ENCODE assay signal across 1 cellular context in the genomic region with DNA sequence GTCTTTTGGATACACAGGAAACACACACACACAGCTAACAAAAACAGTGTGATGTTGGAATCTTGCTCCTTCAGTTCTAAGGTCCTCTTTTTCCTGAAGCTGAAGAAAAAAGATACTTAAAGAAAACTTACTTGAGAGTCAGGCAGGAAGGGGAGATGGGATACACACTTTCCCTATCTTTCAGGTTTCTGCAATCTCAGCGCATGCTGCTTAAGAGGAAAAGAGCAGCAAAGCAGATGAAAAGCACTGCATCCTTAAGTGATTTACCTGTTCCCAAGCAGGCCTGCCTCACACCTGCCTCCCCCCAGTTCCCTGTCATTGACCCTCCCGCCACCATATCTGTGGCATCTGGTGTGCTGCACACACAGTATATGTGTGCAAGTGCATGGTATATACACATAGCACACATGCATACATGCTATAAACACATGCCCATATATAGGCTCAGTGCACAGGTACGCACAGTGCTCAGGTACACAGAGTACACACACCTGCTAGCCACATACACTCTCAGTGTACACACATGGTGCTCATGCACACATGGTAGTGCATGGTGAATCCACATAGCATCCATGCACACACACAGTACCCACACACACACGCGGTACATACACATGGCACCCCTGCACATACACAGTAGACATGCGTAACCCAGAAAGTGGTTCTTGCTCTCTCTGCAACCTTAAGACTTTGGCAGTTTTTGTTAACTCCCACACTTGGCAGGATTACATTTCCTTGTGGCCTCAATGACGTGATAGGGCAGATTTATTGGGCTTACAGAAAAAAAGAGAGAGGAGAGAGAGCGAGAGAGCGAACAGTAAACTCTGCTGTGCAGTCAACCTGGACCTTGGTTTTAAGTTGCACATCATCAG.
TF ChIP-seq lines count a peak whose summit lies in the region.

No MANE protein-coding gene starts in this region.

TF ChIP-seq in HEK293, 187 proteins besides CTCF, POLR2A, EP300 and RAD21 (continued from another document):
- TF ChIP-seq, protein P1, sequence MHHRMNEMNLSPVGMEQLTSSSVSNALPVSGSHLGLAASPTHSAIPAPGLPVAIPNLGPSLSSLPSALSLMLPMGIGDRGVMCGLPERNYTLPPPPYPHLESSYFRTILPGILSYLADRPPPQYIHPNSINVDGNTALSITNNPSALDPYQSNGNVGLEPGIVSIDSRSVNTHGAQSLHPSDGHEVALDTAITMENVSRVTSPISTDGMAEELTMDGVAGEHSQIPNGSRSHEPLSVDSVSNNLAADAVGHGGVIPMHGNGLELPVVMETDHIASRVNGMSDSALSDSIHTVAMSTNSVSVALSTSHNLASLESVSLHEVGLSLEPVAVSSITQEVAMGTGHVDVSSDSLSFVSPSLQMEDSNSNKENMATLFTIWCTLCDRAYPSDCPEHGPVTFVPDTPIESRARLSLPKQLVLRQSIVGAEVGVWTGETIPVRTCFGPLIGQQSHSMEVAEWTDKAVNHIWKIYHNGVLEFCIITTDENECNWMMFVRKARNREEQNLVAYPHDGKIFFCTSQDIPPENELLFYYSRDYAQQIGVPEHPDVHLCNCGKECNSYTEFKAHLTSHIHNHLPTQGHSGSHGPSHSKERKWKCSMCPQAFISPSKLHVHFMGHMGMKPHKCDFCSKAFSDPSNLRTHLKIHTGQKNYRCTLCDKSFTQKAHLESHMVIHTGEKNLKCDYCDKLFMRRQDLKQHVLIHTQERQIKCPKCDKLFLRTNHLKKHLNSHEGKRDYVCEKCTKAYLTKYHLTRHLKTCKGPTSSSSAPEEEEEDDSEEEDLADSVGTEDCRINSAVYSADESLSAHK (tag by site-specific recombination; IDR thresholded peaks at IDR 0.05), result no peak
- TF ChIP-seq, protein P2, sequence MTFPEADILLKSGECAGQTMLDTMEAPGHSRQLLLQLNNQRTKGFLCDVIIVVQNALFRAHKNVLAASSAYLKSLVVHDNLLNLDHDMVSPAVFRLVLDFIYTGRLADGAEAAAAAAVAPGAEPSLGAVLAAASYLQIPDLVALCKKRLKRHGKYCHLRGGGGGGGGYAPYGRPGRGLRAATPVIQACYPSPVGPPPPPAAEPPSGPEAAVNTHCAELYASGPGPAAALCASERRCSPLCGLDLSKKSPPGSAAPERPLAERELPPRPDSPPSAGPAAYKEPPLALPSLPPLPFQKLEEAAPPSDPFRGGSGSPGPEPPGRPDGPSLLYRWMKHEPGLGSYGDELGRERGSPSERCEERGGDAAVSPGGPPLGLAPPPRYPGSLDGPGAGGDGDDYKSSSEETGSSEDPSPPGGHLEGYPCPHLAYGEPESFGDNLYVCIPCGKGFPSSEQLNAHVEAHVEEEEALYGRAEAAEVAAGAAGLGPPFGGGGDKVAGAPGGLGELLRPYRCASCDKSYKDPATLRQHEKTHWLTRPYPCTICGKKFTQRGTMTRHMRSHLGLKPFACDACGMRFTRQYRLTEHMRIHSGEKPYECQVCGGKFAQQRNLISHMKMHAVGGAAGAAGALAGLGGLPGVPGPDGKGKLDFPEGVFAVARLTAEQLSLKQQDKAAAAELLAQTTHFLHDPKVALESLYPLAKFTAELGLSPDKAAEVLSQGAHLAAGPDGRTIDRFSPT (tag by site-specific recombination; IDR thresholded peaks at IDR 0.05), result no peak
- TF ChIP-seq SCRT2 (tag by site-specific recombination; IDR thresholded peaks at IDR 0.05) (no peak), ZNF837 (tag by site-specific recombination; IDR thresholded peaks at IDR 0.05) (no peak), ZNF670 (tag by site-specific recombination; IDR thresholded peaks at IDR 0.05; ENCODE audit: low read depth) (no peak), ZIC2 (tag by site-specific recombination; IDR thresholded peaks at IDR 0.05) (no peak), ZSCAN23 (tag by site-specific recombination; IDR thresholded peaks at IDR 0.05) (no peak), ZNF626 (tag by site-specific recombination; IDR thresholded peaks at IDR 0.05) (no peak), YY2 (tag by site-specific recombination; IDR thresholded peaks at IDR 0.05) (no peak), ZNF514 (tag by site-specific recombination; IDR thresholded peaks at IDR 0.05) (no peak), ZNF10 (tag by site-specific recombination; IDR thresholded peaks at IDR 0.05) (no peak), ZNF596 (tag by site-specific recombination; IDR thresholded peaks at IDR 0.05) (peak; percentile 90), ZFHX2 (tag by site-specific recombination; conservative IDR thresholded peaks at IDR 0.05) (peak; percentile 75), TRIM28 (IDR thresholded peaks at IDR 0.05; ENCODE audit: borderline replicate concordance, low read length) (peak; percentile 33; the same call in 1 of the 2 replicates), ZNF768 (tag by site-specific recombination; IDR thresholded peaks at IDR 0.05) (0 out of 2 replicates have a peak, but pooled peaks have one; percentile 38), ZNF324 (tag by site-specific recombination; IDR thresholded peaks at IDR 0.05) (no peak), ZNF843 (tag by site-specific recombination; IDR thresholded peaks at IDR 0.05) (0 out of 2 replicates have a peak, but pooled peaks have one; percentile 55), ZEB2 (tag by site-specific recombination; IDR thresholded peaks at IDR 0.05) (peak; percentile 37; the same call in 1 of the 2 replicates), ZBTB1 (tag by site-specific recombination; IDR thresholded peaks at IDR 0.05) (no peak), ZNF366 (tag by site-specific recombination; conservative IDR thresholded peaks at IDR 0.05) (0 out of 2 replicates have a peak, but pooled peaks have one; percentile 52), ZNF112 (tag by site-specific recombination; IDR thresholded peaks at IDR 0.05) (no peak)
- TF ChIP-seq, protein P3, sequence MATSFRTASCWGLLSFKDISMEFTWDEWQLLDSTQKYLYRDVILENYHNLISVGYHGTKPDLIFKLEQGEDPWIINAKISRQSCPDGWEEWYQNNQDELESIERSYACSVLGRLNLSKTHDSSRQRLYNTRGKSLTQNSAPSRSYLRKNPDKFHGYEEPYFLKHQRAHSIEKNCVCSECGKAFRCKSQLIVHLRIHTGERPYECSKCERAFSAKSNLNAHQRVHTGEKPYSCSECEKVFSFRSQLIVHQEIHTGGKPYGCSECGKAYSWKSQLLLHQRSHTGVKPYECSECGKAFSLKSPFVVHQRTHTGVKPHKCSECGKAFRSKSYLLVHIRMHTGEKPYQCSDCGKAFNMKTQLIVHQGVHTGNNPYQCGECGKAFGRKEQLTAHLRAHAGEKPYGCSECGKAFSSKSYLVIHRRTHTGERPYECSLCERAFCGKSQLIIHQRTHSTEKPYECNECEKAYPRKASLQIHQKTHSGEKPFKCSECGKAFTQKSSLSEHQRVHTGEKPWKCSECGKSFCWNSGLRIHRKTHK (tag by site-specific recombination; IDR thresholded peaks at IDR 0.05), result no peak
- TF ChIP-seq, protein P4, sequence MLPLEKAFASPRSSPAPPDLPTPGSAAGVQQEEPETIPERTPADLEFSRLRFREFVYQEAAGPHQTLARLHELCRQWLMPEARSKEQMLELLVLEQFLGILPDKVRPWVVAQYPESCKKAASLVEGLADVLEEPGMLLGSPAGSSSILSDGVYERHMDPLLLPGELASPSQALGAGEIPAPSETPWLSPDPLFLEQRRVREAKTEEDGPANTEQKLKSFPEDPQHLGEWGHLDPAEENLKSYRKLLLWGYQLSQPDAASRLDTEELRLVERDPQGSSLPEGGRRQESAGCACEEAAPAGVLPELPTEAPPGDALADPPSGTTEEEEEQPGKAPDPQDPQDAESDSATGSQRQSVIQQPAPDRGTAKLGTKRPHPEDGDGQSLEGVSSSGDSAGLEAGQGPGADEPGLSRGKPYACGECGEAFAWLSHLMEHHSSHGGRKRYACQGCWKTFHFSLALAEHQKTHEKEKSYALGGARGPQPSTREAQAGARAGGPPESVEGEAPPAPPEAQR (tag by site-specific recombination; IDR thresholded peaks at IDR 0.05), result no peak
- TF ChIP-seq, protein P5, sequence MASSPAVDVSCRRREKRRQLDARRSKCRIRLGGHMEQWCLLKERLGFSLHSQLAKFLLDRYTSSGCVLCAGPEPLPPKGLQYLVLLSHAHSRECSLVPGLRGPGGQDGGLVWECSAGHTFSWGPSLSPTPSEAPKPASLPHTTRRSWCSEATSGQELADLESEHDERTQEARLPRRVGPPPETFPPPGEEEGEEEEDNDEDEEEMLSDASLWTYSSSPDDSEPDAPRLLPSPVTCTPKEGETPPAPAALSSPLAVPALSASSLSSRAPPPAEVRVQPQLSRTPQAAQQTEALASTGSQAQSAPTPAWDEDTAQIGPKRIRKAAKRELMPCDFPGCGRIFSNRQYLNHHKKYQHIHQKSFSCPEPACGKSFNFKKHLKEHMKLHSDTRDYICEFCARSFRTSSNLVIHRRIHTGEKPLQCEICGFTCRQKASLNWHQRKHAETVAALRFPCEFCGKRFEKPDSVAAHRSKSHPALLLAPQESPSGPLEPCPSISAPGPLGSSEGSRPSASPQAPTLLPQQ (tag by site-specific recombination; IDR thresholded peaks at IDR 0.05), result peak; percentile 72
- TF ChIP-seq, protein P6, sequence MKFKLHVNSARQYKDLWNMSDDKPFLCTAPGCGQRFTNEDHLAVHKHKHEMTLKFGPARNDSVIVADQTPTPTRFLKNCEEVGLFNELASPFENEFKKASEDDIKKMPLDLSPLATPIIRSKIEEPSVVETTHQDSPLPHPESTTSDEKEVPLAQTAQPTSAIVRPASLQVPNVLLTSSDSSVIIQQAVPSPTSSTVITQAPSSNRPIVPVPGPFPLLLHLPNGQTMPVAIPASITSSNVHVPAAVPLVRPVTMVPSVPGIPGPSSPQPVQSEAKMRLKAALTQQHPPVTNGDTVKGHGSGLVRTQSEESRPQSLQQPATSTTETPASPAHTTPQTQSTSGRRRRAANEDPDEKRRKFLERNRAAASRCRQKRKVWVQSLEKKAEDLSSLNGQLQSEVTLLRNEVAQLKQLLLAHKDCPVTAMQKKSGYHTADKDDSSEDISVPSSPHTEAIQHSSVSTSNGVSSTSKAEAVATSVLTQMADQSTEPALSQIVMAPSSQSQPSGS (tag by site-specific recombination; IDR thresholded peaks at IDR 0.05; ENCODE audit: low read depth), result peak; percentile 79
- TF ChIP-seq, protein P7, sequence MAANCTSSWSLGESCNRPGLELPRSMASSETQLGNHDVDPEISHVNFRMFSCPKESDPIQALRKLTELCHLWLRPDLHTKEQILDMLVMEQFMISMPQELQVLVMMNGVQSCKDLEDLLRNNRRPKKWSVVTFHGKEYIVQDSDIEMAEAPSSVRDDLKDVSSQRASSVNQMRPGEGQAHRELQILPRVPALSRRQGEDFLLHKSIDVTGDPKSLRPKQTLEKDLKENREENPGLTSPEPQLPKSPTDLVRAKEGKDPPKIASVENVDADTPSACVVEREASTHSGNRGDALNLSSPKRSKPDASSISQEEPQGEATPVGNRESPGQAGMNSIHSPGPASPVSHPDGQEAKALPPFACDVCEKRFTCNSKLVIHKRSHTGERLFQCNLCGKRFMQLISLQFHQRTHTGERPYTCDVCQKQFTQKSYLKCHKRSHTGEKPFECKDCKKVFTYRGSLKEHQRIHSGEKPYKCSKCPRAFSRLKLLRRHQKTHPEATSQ (tag by site-specific recombination; IDR thresholded peaks at IDR 0.05), result no peak
- TF ChIP-seq, protein P8, sequence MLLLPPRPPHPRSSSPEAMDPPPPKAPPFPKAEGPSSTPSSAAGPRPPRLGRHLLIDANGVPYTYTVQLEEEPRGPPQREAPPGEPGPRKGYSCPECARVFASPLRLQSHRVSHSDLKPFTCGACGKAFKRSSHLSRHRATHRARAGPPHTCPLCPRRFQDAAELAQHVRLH (tag by site-specific recombination; IDR thresholded peaks at IDR 0.05), result peak; percentile 58; the same call in 1 of the 2 replicates
